In genomic region chr5:179805529-179806249, GRCh38 we compare ENCODE assay signal across 8 cellular contexts. TPM values are rescaled to one million over a fixed set of nuclear protein-coding genes. Genes with fewer than 3 reads are reported as not detected.
DNase-seq lines count a peak whose midpoint lies in the region; ATAC-seq lines count a peak whose summit lies in the region.

No MANE protein-coding gene starts in this region.

- H3K27me3 ChIP-seq in Karpas-422 (ENCODE audit: low read length) (no peaks in the 10 kb centered on the region), right cardiac atrium (ENCODE audit: control insufficient read depth, insufficient read depth) (no peaks in the 10 kb centered on the region)

- H3K27me3 Mint-ChIP-seq in activated naive CD8-positive, alpha-beta T cell treated with anti-CD3 and anti-CD28 coated beads for 36 hours, result no peaks in the 10 kb centered on the region

- H3K9ac ChIP-seq in Karpas-422 (ENCODE audit: low read length), result peak overlapping the region; percentile 95

- H3K27ac Mint-ChIP-seq in activated naive CD8-positive, alpha-beta T cell treated with anti-CD3 and anti-CD28 coated beads for 36 hours, result peak overlapping the region; percentile 84

- no peaks in the 10 kb centered on the region for H3K9me3 Mint-ChIP-seq in activated naive CD8-positive, alpha-beta T cell treated with anti-CD3 and anti-CD28 coated beads for 36 hours

- H3K9me3 ChIP-seq in Karpas-422 (ENCODE audit: low read length) (no peaks in the 10 kb centered on the region), right cardiac atrium (ENCODE audit: control insufficient read depth, low read length) (no peaks in the 10 kb centered on the region)

- no peak overlapping the region; the same call in 1 of the 2 replicates for H2AFZ ChIP-seq in Karpas-422 (ENCODE audit: low read length)

- H3K27ac ChIP-seq in Karpas-422 (ENCODE audit: low read length), result peak overlapping the region; percentile 37; the same call in 1 of the 2 replicates
- H3K27ac ChIP-seq in right cardiac atrium (ENCODE audit: low read length), result peak overlapping the region; percentile 61

- 4% methylated on average over 65 of the region's 65 CpGs for WGBS in right cardiac atrium

- peak overlapping the region; percentile 91 for H3K4me3 Mint-ChIP-seq in activated naive CD8-positive, alpha-beta T cell treated with anti-CD3 and anti-CD28 coated beads for 36 hours

- H3K4me1 ChIP-seq in Karpas-422 (ENCODE audit: low read length), result peaks cover 30% of the 10 kb centered on the region
- peaks cover 7% of the 10 kb centered on the region for H3K4me1 ChIP-seq in right cardiac atrium (ENCODE audit: control insufficient read depth, insufficient read depth, low read length)

- no peaks in the 10 kb centered on the region for H3K36me3 ChIP-seq in Karpas-422 (ENCODE audit: insufficient read depth, low read length)

- H4K20me1 ChIP-seq in Karpas-422 (ENCODE audit: insufficient read depth, low read depth, low read length), result peaks cover 9% of the 10 kb centered on the region; the same call in 1 of the 2 replicates

- no peaks in the 10 kb centered on the region for H3K9me2 ChIP-seq in Karpas-422 (replicated peaks; ENCODE audit: insufficient read depth, low read length)

- peaks cover 16% of the 10 kb centered on the region for H3K79me2 ChIP-seq in Karpas-422 (ENCODE audit: low read length)

- peak; percentile 12 for DNase-seq in GDM1 (lab: John Stamatoyannopoulos, UW)
- DNase-seq in Karpas-422, result peak; percentile 87
- peak; percentile 57 for DNase-seq in activated naive CD8-positive, alpha-beta T cell treated with anti-CD3 and anti-CD28 coated beads for 36 hours
- DNase-seq in right cardiac atrium, result peak; percentile 59 to 86 (median 84)
- DNase-seq in sciatic nerve (ENCODE audit: low spot score), result peak; percentile 71
- no peak for DNase-seq in GF-D8 (lab: John Stamatoyannopoulos, UW)
- DNase-seq in NCI-H446 treated with DMSO at 0.1 percent for 48 hours (lab: John Stamatoyannopoulos, UW), result no peak

- peak; percentile 13 for ATAC-seq in GM21529 (IDR thresholded peaks at IDR 0.05; ENCODE audit: unreplicated experiment)
- peak; percentile 41 to 49 for ATAC-seq in right cardiac atrium
- ATAC-seq in sciatic nerve, result peak; percentile 15

- intact Hi-C loops in right cardiac atrium (cut with DNase I), result no loop called here
- intact Hi-C loops in sciatic nerve (cut with DNase I), result no loop called here

- peak overlapping the region; percentile 80 for H3K4me2 ChIP-seq in Karpas-422 (ENCODE audit: low read depth, low read length, poor library complexity, severe bottlenecking)

- peaks cover 10% of the 10 kb centered on the region for H3K36me3 Mint-ChIP-seq in activated naive CD8-positive, alpha-beta T cell treated with anti-CD3 and anti-CD28 coated beads for 36 hours

- H3K4me3 ChIP-seq in Karpas-422 (ENCODE audit: low read length) (peak overlapping the region; percentile 89), right cardiac atrium (ENCODE audit: low read length) (peak overlapping the region; percentile 82)

- H3K4me1 Mint-ChIP-seq in activated naive CD8-positive, alpha-beta T cell treated with anti-CD3 and anti-CD28 coated beads for 36 hours, result peaks cover 30% of the 10 kb centered on the region

RNA-seq across cellular contexts. Expression of gene MGAT4B, which starts 1.0 kb away (rescaled TPM):
- 36.9 and 47.1 TPM in 2 replicates for total RNA-seq in Karpas-422 (2014; rRNA removed; shearing (Covaris generic); ENCODE audit: low replicate concordance)
- total RNA-seq in activated naive CD8-positive, alpha-beta T cell treated with anti-CD3 and anti-CD28 coated beads for 36 hours, result 10 to 100 TPM; 67.9 to 71.5 TPM
- 10 to 100 TPM; 71.8 to 82.2 (median 80.9) TPM for total RNA-seq in right cardiac atrium
- polyA plus RNA-seq in right cardiac atrium, result 56.7 TPM
- 71.7 TPM for total RNA-seq in sciatic nerve

RNA-seq across cellular contexts. Expression of gene LTC4S, which starts 11.9 kb away (rescaled TPM):
- 2.3 TPM in 1 of 2 replicates, not detected in the other for total RNA-seq in Karpas-422 (2014; rRNA removed; shearing (Covaris generic); ENCODE audit: low replicate concordance)
- total RNA-seq in activated naive CD8-positive, alpha-beta T cell treated with anti-CD3 and anti-CD28 coated beads for 36 hours, result under 1 TPM in 1 of 2 experiments, not detected in 1; 0.29 TPM
- 10 to 100 TPM; 17.3 to 24.3 (median 22.6) TPM for total RNA-seq in right cardiac atrium
- polyA plus RNA-seq in right cardiac atrium, result 18.6 TPM
- 21.7 TPM for total RNA-seq in sciatic nerve

RNA-seq across cellular contexts. Expression of gene SQSTM1, which starts 15.0 kb away (rescaled TPM):
- 100.0 and 123 TPM in 2 replicates for total RNA-seq in Karpas-422 (2014; rRNA removed; shearing (Covaris generic); ENCODE audit: low replicate concordance)
- total RNA-seq in activated naive CD8-positive, alpha-beta T cell treated with anti-CD3 and anti-CD28 coated beads for 36 hours, result 100 to 1,000 TPM; 111 to 117 TPM
- total RNA-seq in right cardiac atrium (100 to 1,000 TPM; 307 to 406 (median 370) TPM), sciatic nerve (365 TPM)
- 257 TPM for polyA plus RNA-seq in right cardiac atrium

RNA-seq across cellular contexts. Expression of gene MRNIP, which starts 52.9 kb away (rescaled TPM):
- total RNA-seq in Karpas-422 (2014; rRNA removed; shearing (Covaris generic); ENCODE audit: low replicate concordance), result 33.6 and 55.7 TPM in 2 replicates
- total RNA-seq in activated naive CD8-positive, alpha-beta T cell treated with anti-CD3 and anti-CD28 coated beads for 36 hours, result 10 to 100 TPM; 12.3 to 13.9 TPM
- 10 to 100 TPM; 12.3 to 20.1 (median 16.4) TPM for total RNA-seq in right cardiac atrium
- 20.5 TPM for polyA plus RNA-seq in right cardiac atrium
- total RNA-seq in sciatic nerve, result 54.4 TPM

Comparison
In these comparisons a context has a peak if more than half of its experiments do, and no peak if none do; other contexts are left out.
1. DNase-seq: peak in GDM1 (single experiment), Karpas-422 (single experiment), activated naive CD8-positive, alpha-beta T cell treated with anti-CD3 and anti-CD28 coated beads for 36 hours (single experiment), right cardiac atrium (3 of 3) and sciatic nerve (single experiment); none in GF-D8 (single experiment) and NCI-H446 treated with DMSO at 0.1 percent for 48 hours (single experiment).
2. Peak in every context shown above with its lines, with median percentiles within 50 percentile points of each other: ATAC-seq.